ENCODE assay signal across 8 cellular contexts in genomic region chr4:25915359-25915716, GRCh38. TPM values are rescaled to one million over a fixed set of nuclear protein-coding genes. Genes with fewer than 3 reads are reported as not detected.
DNase-seq lines count a peak whose midpoint lies in the region; ATAC-seq, FAIRE-seq and TF ChIP-seq lines count a peak whose summit lies in the region.

No MANE protein-coding gene starts in this region.

- H2AFZ ChIP-seq in PC-3 (ENCODE audit: low read length) = no peak overlapping the region

- no peak for FAIRE-seq in urothelium cell line (lab: Jason Lieb, UNC)

- H3K9ac ChIP-seq in PC-3 (ENCODE audit: low read length) = no peak overlapping the region

- H3K36me3 ChIP-seq in PC-3 (ENCODE audit: low read depth, low read length) = no peaks in the 10 kb centered on the region

- intact Hi-C loops in activated CD4-positive, alpha-beta T cell treated with anti-CD3 and anti-CD28 coated beads for 36 hours (cut with DNase I, micrococcal nuclease) = loop anchor here (2.0 kb wide), 3 partner anchors 53 to 1331 kb away; partner anchors contain the start of genes DHX15 (in 1 of the 2), SEL1L3 (in 1 of the 2) and TBC1D19 (in 1 of the 2)
- intact Hi-C loops in PC-3 (cut with micrococcal nuclease) = no loop called here

- H3K4me3 ChIP-seq in PC-3 (ENCODE audit: low read length) = no peak overlapping the region

- no peaks in the 10 kb centered on the region for H3K27me3 Mint-ChIP-seq in activated CD4-positive, alpha-beta T cell treated with anti-CD3 and anti-CD28 coated beads for 36 hours
- H3K27me3 Mint-ChIP-seq in endothelial cell (ENCODE audit: unreplicated experiment) = peaks cover 16% of the 10 kb centered on the region

- no peaks in the 10 kb centered on the region for H4K20me1 ChIP-seq in PC-3 (ENCODE audit: low read length)

- CTCF ChIA-PET in activated CD4-positive, alpha-beta T cell treated with anti-CD3 and anti-CD28 coated beads for 36 hours (lab: Charles Lee) = interaction anchor here (0.7 kb wide), 1 partner anchor 57 kb away, joined by 3 read pairs; no protein-coding TSS in a partner anchor
- CTCF ChIA-PET in PC-3 (lab: Charles Lee) = no interaction called here

- H3F3A ChIP-seq in PC-3 (ENCODE audit: low read length, unreplicated experiment) = no peaks in the 10 kb centered on the region

- H3K4me3 Mint-ChIP-seq in activated CD4-positive, alpha-beta T cell treated with anti-CD3 and anti-CD28 coated beads for 36 hours = peak overlapping the region; percentile 93
- H3K4me3 Mint-ChIP-seq in endothelial cell (ENCODE audit: unreplicated experiment) = peak overlapping the region; percentile 79
- H3K4me3 Mint-ChIP-seq in stimulated activated effector memory CD8-positive, alpha-beta T cell treated with anti-CD3 and anti-CD28 coated beads, Interleukin-12 subunit alpha, Interleukin-12 subunit beta, amount 100 ng/mL, for 72 hours = peak overlapping the region; percentile 96

- H3K9me2 ChIP-seq in PC-3 (replicated peaks; ENCODE audit: low read length) = no peaks in the 10 kb centered on the region

- DNase-seq in activated CD4-positive, alpha-beta T cell treated with anti-CD3 and anti-CD28 coated beads for 36 hours = no peak
- no peak for DNase-seq in activated CD4-positive, alpha-beta T cell treated with anti-CD3 and anti-CD28 coated beads, Interleukin-2, amount 50 U/mL, for 4 hours
- DNase-seq in PC-3 (no peak), endothelial cell (ENCODE audit: low spot score) (no peak), NCI-H2196 (lab: John Stamatoyannopoulos, UW; ENCODE audit: unreplicated experiment) (no peak), urothelium cell line (ENCODE audit: low spot score) (no peak), kidney tubule cell (ENCODE audit: low spot score) (no peak)
- no peak for DNase-seq in stimulated activated effector memory CD8-positive, alpha-beta T cell treated with anti-CD3 and anti-CD28 coated beads, Interleukin-12 subunit alpha, Interleukin-12 subunit beta, amount 100 ng/mL, for 72 hours (ENCODE audit: low spot score in 2 of 2)

- H3K27me3 ChIP-seq in PC-3 (ENCODE audit: low read length) = no peaks in the 10 kb centered on the region

- peaks cover 12% of the 10 kb centered on the region for H3K79me2 ChIP-seq in PC-3 (ENCODE audit: low read length)

- TF ChIP-seq CTCF in PC-3 (conservative IDR thresholded peaks at IDR 0.05; ENCODE audit: low read depth, low read length) = no peak
- TF ChIP-seq CTCF in endothelial cell (IDR thresholded peaks at IDR 0.05; ENCODE audit: unreplicated experiment) = no peak

- peaks cover 22% of the 10 kb centered on the region for H3K4me1 Mint-ChIP-seq in activated CD4-positive, alpha-beta T cell treated with anti-CD3 and anti-CD28 coated beads for 36 hours
- H3K4me1 Mint-ChIP-seq in endothelial cell (ENCODE audit: unreplicated experiment) = peaks cover 16% of the 10 kb centered on the region
- H3K4me1 Mint-ChIP-seq in stimulated activated effector memory CD8-positive, alpha-beta T cell treated with anti-CD3 and anti-CD28 coated beads, Interleukin-12 subunit alpha, Interleukin-12 subunit beta, amount 100 ng/mL, for 72 hours = peaks cover 29% of the 10 kb centered on the region

- peaks cover 13% of the 10 kb centered on the region for H3K36me3 Mint-ChIP-seq in activated CD4-positive, alpha-beta T cell treated with anti-CD3 and anti-CD28 coated beads for 36 hours (ENCODE audit: low read depth)
- H3K36me3 Mint-ChIP-seq in endothelial cell (ENCODE audit: low read depth, unreplicated experiment) = peaks cover 4% of the 10 kb centered on the region
- peaks cover 13% of the 10 kb centered on the region for H3K36me3 Mint-ChIP-seq in stimulated activated effector memory CD8-positive, alpha-beta T cell treated with anti-CD3 and anti-CD28 coated beads, Interleukin-12 subunit alpha, Interleukin-12 subunit beta, amount 100 ng/mL, for 72 hours

- peaks cover 8% of the 10 kb centered on the region for H3K4me1 ChIP-seq in PC-3 (ENCODE audit: insufficient read depth, low read length)

- no peak overlapping the region for H3K27ac ChIP-seq in PC-3 (ENCODE audit: low read length)

- POLR2A ChIA-PET in activated CD4-positive, alpha-beta T cell treated with anti-CD3 and anti-CD28 coated beads for 36 hours (lab: Charles Lee) = no interaction called here
- POLR2A ChIA-PET in PC-3 (lab: Charles Lee; ENCODE audit: unreplicated experiment) = no interaction called here

- peak overlapping the region; percentile 90 for H3K4me2 ChIP-seq in PC-3 (ENCODE audit: low read length)

- ATAC-seq in activated CD4-positive, alpha-beta T cell treated with anti-CD3 and anti-CD28 coated beads for 36 hours = no peak
- no peak for ATAC-seq in PC-3
- no peak for ATAC-seq in stimulated activated effector memory CD8-positive, alpha-beta T cell treated with anti-CD3 and anti-CD28 coated beads, Interleukin-12 subunit alpha, Interleukin-12 subunit beta, amount 100 ng/mL, for 72 hours

- no peaks in the 10 kb centered on the region for H3K9me3 ChIP-seq in PC-3 (ENCODE audit: low read length)

- BruUV-seq in PC-3 (replicated peaks; lab: Mats Ljungman, UMichigan) = no TSS peak

- no peaks in the 10 kb centered on the region for H3K9me3 Mint-ChIP-seq in activated CD4-positive, alpha-beta T cell treated with anti-CD3 and anti-CD28 coated beads for 36 hours (ENCODE audit: low read depth)
- no peaks in the 10 kb centered on the region for H3K9me3 Mint-ChIP-seq in endothelial cell (ENCODE audit: unreplicated experiment)
- H3K9me3 Mint-ChIP-seq in stimulated activated effector memory CD8-positive, alpha-beta T cell treated with anti-CD3 and anti-CD28 coated beads, Interleukin-12 subunit alpha, Interleukin-12 subunit beta, amount 100 ng/mL, for 72 hours = no peaks in the 10 kb centered on the region

- peak overlapping the region; percentile 93 for H3K27ac Mint-ChIP-seq in activated CD4-positive, alpha-beta T cell treated with anti-CD3 and anti-CD28 coated beads for 36 hours
- no peak overlapping the region for H3K27ac Mint-ChIP-seq in endothelial cell (ENCODE audit: unreplicated experiment)
- peak overlapping the region; percentile 99 for H3K27ac Mint-ChIP-seq in stimulated activated effector memory CD8-positive, alpha-beta T cell treated with anti-CD3 and anti-CD28 coated beads, Interleukin-12 subunit alpha, Interleukin-12 subunit beta, amount 100 ng/mL, for 72 hours

RNA-seq across cellular contexts. Expression of gene SMIM20, which starts 1.3 kb away (rescaled TPM):
- total RNA-seq in activated CD4-positive, alpha-beta T cell treated with anti-CD3 and anti-CD28 coated beads for 36 hours = 10 to 100 TPM; 15.6 to 23.0 TPM
- total RNA-seq in PC-3 (2014; rRNA removed) (21.3 and 27.0 TPM in 2 replicates), endothelial cell (ENCODE audit: unreplicated experiment) (22.5 TPM)

RNA-seq across cellular contexts. Expression of gene SEL1L3, which starts 52.5 kb away (rescaled TPM):
- 10 to 100 TPM; 31.9 to 34.8 TPM for total RNA-seq in activated CD4-positive, alpha-beta T cell treated with anti-CD3 and anti-CD28 coated beads for 36 hours
- total RNA-seq in PC-3 (2014; rRNA removed) = 31.9 and 36.1 TPM in 2 replicates
- 91.8 TPM for total RNA-seq in endothelial cell (ENCODE audit: unreplicated experiment)
